In the genomic region with DNA sequence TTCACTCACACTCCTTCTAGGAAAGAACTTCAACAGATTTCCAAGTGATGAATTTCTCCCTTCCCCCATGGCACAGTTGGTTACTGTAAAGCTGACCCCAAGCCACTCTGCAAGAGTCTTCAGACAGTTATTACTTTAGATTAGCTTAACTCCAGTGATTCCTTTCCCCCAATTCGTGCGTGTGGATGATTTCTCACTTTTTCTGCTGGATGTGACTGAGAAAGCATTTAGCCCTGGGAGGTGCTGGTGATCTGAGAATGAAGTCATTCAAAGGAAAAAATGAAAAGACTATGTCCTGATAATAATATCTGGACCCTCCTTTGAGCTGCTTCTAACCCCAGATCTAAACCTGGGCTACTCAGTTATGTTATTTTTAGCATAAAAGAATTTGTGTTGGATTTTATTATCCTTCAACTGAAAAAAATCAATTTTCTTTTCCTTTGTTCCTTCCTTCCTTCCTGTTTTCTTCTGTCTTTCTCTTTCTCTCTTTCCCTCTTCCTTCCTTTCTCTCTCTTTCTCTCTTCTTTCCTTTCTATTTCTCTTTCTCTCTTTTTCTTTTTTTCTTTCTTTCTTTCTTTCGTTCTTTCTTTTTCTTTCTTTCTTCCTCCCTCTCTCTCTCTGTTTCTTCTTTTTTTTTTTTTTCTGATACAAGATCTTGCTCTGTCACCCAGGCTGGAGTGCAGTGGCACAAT, we compare ENCODE assay signal across 23 cellular contexts. TPM values are rescaled to one million over a fixed set of nuclear protein-coding genes. Genes with fewer than 3 reads are reported as not detected.
DNase-seq lines count a peak whose midpoint lies in the region; ATAC-seq, FAIRE-seq and TF ChIP-seq lines count a peak whose summit lies in the region.
"Had no signal": no experiment of that assay in that cellular context is flagged by ENCODE, and none has a peak within 500 bp of the region (broad histone marks: within the 10 kb centered on the region; RNA-seq: fewer than 3 reads in every experiment).

No MANE protein-coding gene starts in this region.

- H3K9me2 ChIP-seq in Karpas-422 (replicated peaks; ENCODE audit: insufficient read depth, low read length) = no peaks in the 10 kb centered on the region

- no peak overlapping the region for H3K14ac ChIP-seq in IMR-90 (replicated peaks; ENCODE audit: low read depth, low read length)
- no peak overlapping the region for H3K14ac ChIP-seq in H1 (ENCODE audit: insufficient read length)

- no peaks in the 10 kb centered on the region; the same call in 1 of the 2 replicates for H3K23me2 ChIP-seq in H1 (ENCODE audit: low read depth, low read length)

- no peak overlapping the region for H4K91ac ChIP-seq in IMR-90 (ENCODE audit: insufficient read depth, low read depth, low read length)
- H4K91ac ChIP-seq in H1 (replicated peaks; ENCODE audit: insufficient read length, low read length) = no peak overlapping the region

- dilution Hi-C loops in IMR-90 (cut with HindIII; ENCODE audit: low sequenced_read_pairs, unreplicated experiment) = no loop called here

- TF ChIP-seq EP300 in H1 (IDR thresholded peaks at IDR 0.05; ENCODE audit: borderline replicate concordance in 1 of 2, low read depth in 2 of 2, low read length in 2 of 2) (no peak), suprapubic skin (IDR thresholded peaks at IDR 0.05) (no peak), transverse colon (IDR thresholded peaks at IDR 0.05; ENCODE audit: low read depth) (no peak)

- peaks cover 7% of the 10 kb centered on the region for H3K9me3 Mint-ChIP-seq in Caco-2 (ENCODE audit: unreplicated experiment)
- H3K9me3 Mint-ChIP-seq: activated naive CD4-positive, alpha-beta T cell treated with anti-CD3 and anti-CD28 coated beads, Interleukin-2, amount 50 U/mL, for 24 hours; CD8-positive, alpha-beta memory T cell; natural killer cell treated with Interleukin-12 subunit alpha and Interleukin-12 subunit beta and Interleukin-15 and Interleukin-18, amount 100 ng/mL, for 72 hours; stimulated activated memory B cell treated with anti-CD40 and anti-IgM and Interleukin-4, amounts not matched to agents 10 μg/mL and 1 μg/mL and 100 μg/mL, for 72 hours; type B pancreatic cell had no signal

- H2AFZ ChIP-seq in IMR-90 (replicated peaks; ENCODE audit: low read length, poor library complexity) (no peak overlapping the region), H1 (ENCODE audit: low read length) (0 out of 2 replicates have a peak overlapping the region, but pooled peaks have one; percentile 12), Karpas-422 (ENCODE audit: low read length) (no peak overlapping the region)

- H3K18ac ChIP-seq in IMR-90 (ENCODE audit: low read depth, low read length) (no peak overlapping the region), H1 (ENCODE audit: extremely low read depth, low read length) (no peak overlapping the region)

- no peaks in the 10 kb centered on the region for H3K36me3 Mint-ChIP-seq in Caco-2 (ENCODE audit: insufficient read depth, unreplicated experiment)
- H3K36me3 Mint-ChIP-seq: activated naive CD4-positive, alpha-beta T cell treated with anti-CD3 and anti-CD28 coated beads, Interleukin-2, amount 50 U/mL, for 24 hours; CD8-positive, alpha-beta memory T cell; natural killer cell treated with Interleukin-12 subunit alpha and Interleukin-12 subunit beta and Interleukin-15 and Interleukin-18, amount 100 ng/mL, for 72 hours; stimulated activated memory B cell treated with anti-CD40 and anti-IgM and Interleukin-4, amounts not matched to agents 10 μg/mL and 1 μg/mL and 100 μg/mL, for 72 hours; type B pancreatic cell had no signal

- H2BK120ac ChIP-seq in IMR-90 (ENCODE audit: low read depth, low read length) (no peak overlapping the region), H1 (replicated peaks; ENCODE audit: low read depth, low read length) (no peak overlapping the region)

- CTCF ChIA-PET in Caco-2 (lab: Charles Lee) = no interaction called here
- CTCF ChIA-PET in IMR-90 (lab: Yijun Ruan, JAX) = no interaction called here
- CTCF ChIA-PET in H1 (lab: Charles Lee; ENCODE audit: partially characterized antibody) = interaction anchor here (0.7 to 1.0 kb wide), 3 partner anchors 9 to 11 kb away, joined by 3 to 4 read pairs (median 3); no protein-coding TSS in a partner anchor

- H2BK20ac ChIP-seq in IMR-90 (ENCODE audit: low read depth, low read length) = no peak overlapping the region
- no peak overlapping the region for H2BK20ac ChIP-seq in H1 (ENCODE audit: low read length)

- H3K27ac ChIP-seq in IMR-90 (ENCODE audit: insufficient read depth, low read length) (no peak overlapping the region), H1 (ENCODE audit: low read depth, low read length) (no peak overlapping the region), suprapubic skin (peak overlapping the region; percentile 43), Karpas-422 (ENCODE audit: low read length) (no peak overlapping the region), transverse colon (no peak overlapping the region)
- H3K27ac ChIP-seq: SJCRH30 had no signal

- H3K79me2 ChIP-seq in H1 (ENCODE audit: control insufficient read depth in 1 of 2, insufficient read depth in 2 of 2, low read length in 2 of 2) (no peaks in the 10 kb centered on the region), Karpas-422 (ENCODE audit: low read length) (no peaks in the 10 kb centered on the region)

- BruUV-seq in Caco-2 (replicated peaks; lab: Mats Ljungman, UMichigan) = no TSS peak
- BruUV-seq in IMR-90 (replicated peaks; lab: Mats Ljungman, UMichigan) = no TSS peak

- H3K56ac ChIP-seq in IMR-90 (ENCODE audit: extremely low read depth, insufficient read depth, low read length) (no peak overlapping the region), H1 (replicated peaks; ENCODE audit: insufficient read length, low read depth, low read length) (no peak overlapping the region)

- H3K4ac ChIP-seq in IMR-90 (ENCODE audit: low read depth, low read length) (peak overlapping the region; percentile 67; the same call in 1 of the 2 replicates), H1 (replicated peaks; ENCODE audit: insufficient read length, low read depth, low read length) (no peak overlapping the region)

- H3K9me3 ChIP-seq in Caco-2 (no peaks in the 10 kb centered on the region), IMR-90 (ENCODE audit: control insufficient read depth, insufficient read depth, low read length) (no peaks in the 10 kb centered on the region), H1 (ENCODE audit: insufficient read depth in 2 of 2, low read depth in 1 of 2, low read length in 1 of 2) (no peaks in the 10 kb centered on the region), suprapubic skin (no peaks in the 10 kb centered on the region), Karpas-422 (ENCODE audit: low read length) (no peaks in the 10 kb centered on the region), transverse colon (no peaks in the 10 kb centered on the region)
- H3K9me3 ChIP-seq: SJCRH30 had no signal

- H2BK12ac ChIP-seq in H1 (ENCODE audit: low read depth, low read length) = no peak overlapping the region

- H2AK5ac ChIP-seq in IMR-90 (ENCODE audit: low read depth, low read length) (no peak overlapping the region; the same call in 1 of the 2 replicates), H1 (ENCODE audit: low read depth, low read length) (no peak overlapping the region)

- H3K4me3 Mint-ChIP-seq in Caco-2 (ENCODE audit: unreplicated experiment) = no peak overlapping the region
- H3K4me3 Mint-ChIP-seq: activated naive CD4-positive, alpha-beta T cell treated with anti-CD3 and anti-CD28 coated beads, Interleukin-2, amount 50 U/mL, for 24 hours; CD8-positive, alpha-beta memory T cell; natural killer cell treated with Interleukin-12 subunit alpha and Interleukin-12 subunit beta and Interleukin-15 and Interleukin-18, amount 100 ng/mL, for 72 hours; stimulated activated memory B cell treated with anti-CD40 and anti-IgM and Interleukin-4, amounts not matched to agents 10 μg/mL and 1 μg/mL and 100 μg/mL, for 72 hours; type B pancreatic cell had no signal

- no CpG with 5 or more reads among the region's 3 CpGs for WGBS in IMR-90 (ENCODE audit: extremely low coverage in 2 of 2, insufficient read length in 1 of 2), 2 experiments
- WGBS in H1 (ENCODE audit: extremely low coverage in 1 of 2, insufficient coverage in 1 of 2, insufficient read length in 1 of 2, insufficient replicate concordance in 2 of 2, low coverage in 1 of 2, low lambda C conversion rate in 2 of 2, missing lambda C conversion rate in 1 of 2), 2 experiments = 69% methylated on average over 3 of the region's 3 CpGs; no CpG with 5 or more reads in 1 of the 2 experiments
- WGBS in suprapubic skin = 84% methylated on average over 3 of the region's 3 CpGs
- WGBS in transverse colon (ENCODE audit: low coverage in 1 of 2), 2 donors = 55 to 91% methylated on average over 3 of the region's 3 CpGs

- no peak overlapping the region for H2BK15ac ChIP-seq in IMR-90 (ENCODE audit: low read depth, low read length)
- H2BK15ac ChIP-seq in H1 (ENCODE audit: low read length) = peak overlapping the region; percentile 84; the same call in 1 of the 2 replicates

- peaks cover 30% of the 10 kb centered on the region for H3K4me1 Mint-ChIP-seq in Caco-2 (ENCODE audit: low read depth, unreplicated experiment)
- H3K4me1 Mint-ChIP-seq: activated naive CD4-positive, alpha-beta T cell treated with anti-CD3 and anti-CD28 coated beads, Interleukin-2, amount 50 U/mL, for 24 hours; CD8-positive, alpha-beta memory T cell; stimulated activated memory B cell treated with anti-CD40 and anti-IgM and Interleukin-4, amounts not matched to agents 10 μg/mL and 1 μg/mL and 100 μg/mL, for 72 hours had no signal

- in situ Hi-C loops in IMR-90 (cut with MboI; ENCODE audit: low sequenced_read_pairs) (no loop called here), transverse colon (cut with MboI; ENCODE audit: low pct_ligation_motif_present in 1 of 4, low pct_unique_long_range_greater_than_20kb in 1 of 4, low sequenced_read_pairs in 3 of 4) (no loop called here)

- peak overlapping the region; percentile 14 for H3K27ac Mint-ChIP-seq in Caco-2 (ENCODE audit: unreplicated experiment)
- H3K27ac Mint-ChIP-seq: activated naive CD4-positive, alpha-beta T cell treated with anti-CD3 and anti-CD28 coated beads, Interleukin-2, amount 50 U/mL, for 24 hours; natural killer cell treated with Interleukin-12 subunit alpha and Interleukin-12 subunit beta and Interleukin-15 and Interleukin-18, amount 100 ng/mL, for 72 hours; stimulated activated memory B cell treated with anti-CD40 and anti-IgM and Interleukin-4, amounts not matched to agents 10 μg/mL and 1 μg/mL and 100 μg/mL, for 72 hours; type B pancreatic cell had no signal

- H2BK5ac ChIP-seq in IMR-90 (ENCODE audit: low read depth, low read length, poor library complexity, severe bottlenecking) (no peak overlapping the region), H1 (ENCODE audit: low read depth, low read length) (no peak overlapping the region)

- H4K20me1 ChIP-seq in IMR-90 (ENCODE audit: insufficient read depth, low read length) = no peaks in the 10 kb centered on the region
- H4K20me1 ChIP-seq in H1 (replicated peaks in 1 of 2; ENCODE audit: control insufficient read depth in 1 of 2, insufficient read depth in 2 of 2, low read length in 2 of 2) = no peaks in the 10 kb centered on the region
- no peaks in the 10 kb centered on the region for H4K20me1 ChIP-seq in Karpas-422 (ENCODE audit: insufficient read depth, low read depth, low read length)

- TF ChIP-seq CTCF in Caco-2 (IDR thresholded peaks at IDR 0.05; ENCODE audit: insufficient read depth in 1 of 2, low read depth in 1 of 2, low read length in 1 of 2, severe bottlenecking in 1 of 2, unreplicated experiment in 1 of 2) (no peak), IMR-90 (conservative IDR thresholded peaks at IDR 0.05; ENCODE audit: low read depth, low read length) (no peak), H1 (IDR thresholded peaks at IDR 0.05; ENCODE audit: control extremely low read depth in 1 of 3, insufficient read depth in 1 of 3, low read depth in 1 of 3, low read length in 3 of 3) (no peak), suprapubic skin (IDR thresholded peaks at IDR 0.05) (no peak), transverse colon (IDR thresholded peaks at IDR 0.05) (no peak)

- peaks cover 3% of the 10 kb centered on the region; the same call in 1 of the 2 replicates for H3K9me1 ChIP-seq in IMR-90 (ENCODE audit: insufficient read depth, low read length)

- H3K27me3 ChIP-seq in Caco-2 (replicated peaks; ENCODE audit: control insufficient read depth, insufficient read depth, low read length) (no peaks in the 10 kb centered on the region), IMR-90 (ENCODE audit: control insufficient read depth, insufficient read depth, low read length) (no peaks in the 10 kb centered on the region), H1 (replicated peaks in 1 of 4; ENCODE audit: control insufficient read depth in 3 of 4, extremely low read depth in 1 of 4, insufficient read depth in 3 of 4, low read length in 3 of 4) (no peaks in the 10 kb centered on the region), suprapubic skin (no peaks in the 10 kb centered on the region), Karpas-422 (ENCODE audit: low read length) (no peaks in the 10 kb centered on the region), transverse colon (no peaks in the 10 kb centered on the region)
- H3K27me3 ChIP-seq: SJCRH30 had no signal

- no peak for ATAC-seq in IMR-90 (ENCODE audit: low read depth)
- no peak for ATAC-seq in HG03521 (IDR thresholded peaks at IDR 0.05; ENCODE audit: unreplicated experiment)
- ATAC-seq: natural killer cell treated with Interleukin-12 subunit alpha and Interleukin-12 subunit beta and Interleukin-15 and Interleukin-18, amount 100 ng/mL, for 72 hours; Panc1; stimulated activated memory B cell treated with anti-CD40 and anti-IgM and Interleukin-4, amounts not matched to agents 10 μg/mL and 1 μg/mL and 100 μg/mL, for 72 hours had no signal

- no peak for DNase-seq in Caco-2
- no peak for DNase-seq in IMR-90
- DNase-seq in H1 (ENCODE audit: low read depth in 1 of 2, low spot score in 2 of 2) = no peak
- no peak for DNase-seq in suprapubic skin (ENCODE audit: low spot score in 2 of 2)
- DNase-seq in Karpas-422 = no peak
- DNase-seq in transverse colon = no peak
- DNase-seq: activated CD4-positive, alpha-beta T cell treated with anti-CD3 and anti-CD28 coated beads for 48 hours; AML-193; amygdala; CD8-positive, alpha-beta memory T cell; DMS 273 treated with DMSO at 0.1 percent for 48 hours; effector CD4-positive, alpha-beta T cell; KG1; NCI-H2107; SJCRH30 had no signal

- H3K36me3 ChIP-seq in Caco-2 (ENCODE audit: control insufficient read depth, insufficient read depth, low read length) (no peaks in the 10 kb centered on the region), IMR-90 (ENCODE audit: control insufficient read depth, insufficient read depth, low read length) (no peaks in the 10 kb centered on the region), H1 (ENCODE audit: control insufficient read depth in 2 of 4, insufficient read depth in 4 of 4, low read length in 3 of 4) (no peaks in the 10 kb centered on the region), suprapubic skin (no peaks in the 10 kb centered on the region), Karpas-422 (ENCODE audit: insufficient read depth, low read length) (no peaks in the 10 kb centered on the region), transverse colon (no peaks in the 10 kb centered on the region)
- H3K36me3 ChIP-seq: SJCRH30 had no signal

- intact Hi-C loops in Caco-2 (cut with micrococcal nuclease; ENCODE audit: unreplicated experiment) = loop anchor here (10.0 kb wide), 1 partner anchor 202 kb away; no protein-coding TSS in a partner anchor
- intact Hi-C loops in IMR-90 (cut with micrococcal nuclease) = no loop called here
- intact Hi-C loops in transverse colon (cut with DNase I; ENCODE audit: low total_unique reads) = no loop called here

- FAIRE-seq in H1 (lab: Jason Lieb, UNC) = no peak
- FAIRE-seq: bronchial epithelial cell, colon had no signal

- no peaks in the 10 kb centered on the region for H3K27me3 Mint-ChIP-seq in Caco-2 (ENCODE audit: insufficient read depth, unreplicated experiment)

- H3K4me3 ChIP-seq in Caco-2 (ENCODE audit: low read depth, low read length) (no peak overlapping the region), IMR-90 (ENCODE audit: insufficient read depth, low read depth, low read length) (no peak overlapping the region), H1 (ENCODE audit: extremely low read depth in 1 of 4, insufficient read depth in 2 of 4, low read depth in 3 of 4, low read length in 4 of 4) (no peak overlapping the region), suprapubic skin (no peak overlapping the region), Karpas-422 (ENCODE audit: low read length) (no peak overlapping the region), transverse colon (no peak overlapping the region)
- H3K4me3 ChIP-seq: SJCRH30 had no signal

- no peak overlapping the region for H2AK9ac ChIP-seq in IMR-90 (replicated peaks; ENCODE audit: low read depth, low read length, poor library complexity)

- no peak overlapping the region for H3K4me2 ChIP-seq in IMR-90 (ENCODE audit: low read depth, low read length)
- H3K4me2 ChIP-seq in H1 (ENCODE audit: insufficient read depth in 1 of 2, low read depth in 2 of 2, low read length in 2 of 2) = no peak overlapping the region
- H3K4me2 ChIP-seq in Karpas-422 (ENCODE audit: low read depth, low read length, poor library complexity, severe bottlenecking) = no peak overlapping the region

- H4K5ac ChIP-seq in IMR-90 (ENCODE audit: low read depth, low read length) (no peak overlapping the region), H1 (ENCODE audit: insufficient read length, low read depth, low read length) (no peak overlapping the region)

- POLR2A ChIA-PET in Caco-2 (lab: Charles Lee) (no interaction called here), IMR-90 (lab: Charles Lee; ENCODE audit: unreplicated experiment) (no interaction called here), H1 (lab: Charles Lee; ENCODE audit: partially characterized antibody) (interaction anchor here (0.9 kb wide), 1 partner anchor 48 kb away, joined by 4 read pairs; no protein-coding TSS in a partner anchor)

- H3K9ac ChIP-seq in IMR-90 (ENCODE audit: low read depth, low read length) = no peak overlapping the region
- no peak overlapping the region for H3K9ac ChIP-seq in H1 (replicated peaks in 1 of 4; ENCODE audit: extremely low read depth in 1 of 4, low read depth in 3 of 4, low read length in 3 of 4)
- no peak overlapping the region for H3K9ac ChIP-seq in Karpas-422 (ENCODE audit: low read length)

- TF ChIP-seq RAD21 in IMR-90 (IDR thresholded peaks at IDR 0.05; ENCODE audit: low read length) = no peak
- TF ChIP-seq RAD21 in H1 (IDR thresholded peaks at IDR 0.05 in 1 of 2, conservative IDR thresholded peaks at IDR 0.05 in 1 of 2; ENCODE audit: low read depth in 2 of 2, low read length in 2 of 2) = no peak

- H3K23ac ChIP-seq in IMR-90 (ENCODE audit: low read depth, low read length) (no peak overlapping the region), H1 (ENCODE audit: insufficient read length) (no peak overlapping the region)

- H4K8ac ChIP-seq in IMR-90 (ENCODE audit: low read depth in 2 of 2, low read length in 2 of 2) (no peak overlapping the region), H1 (ENCODE audit: extremely low read depth, insufficient read depth, low read length) (no peak overlapping the region)

- TF ChIP-seq POLR2A in IMR-90 (IDR thresholded peaks at IDR 0.05; ENCODE audit: low read depth, low read length) (no peak), H1 (IDR thresholded peaks at IDR 0.05; ENCODE audit: control extremely low read depth in 1 of 2, low read depth in 2 of 2, low read length in 2 of 2) (no peak), suprapubic skin (IDR thresholded peaks at IDR 0.05) (no peak), transverse colon (IDR thresholded peaks at IDR 0.05) (no peak)

- H3K4me1 ChIP-seq in Caco-2 (peaks cover 8% of the 10 kb centered on the region), IMR-90 (ENCODE audit: control insufficient read depth, insufficient read depth, low read length) (peaks cover 7% of the 10 kb centered on the region), H1 (replicated peaks in 1 of 4; ENCODE audit: control insufficient read depth in 3 of 4, insufficient read depth in 4 of 4, low read length in 3 of 4) (no peaks in the 10 kb centered on the region; a peak in 1 of 7 replicates), suprapubic skin (peaks cover 17% of the 10 kb centered on the region), Karpas-422 (ENCODE audit: low read length) (no peaks in the 10 kb centered on the region), transverse colon (no peaks in the 10 kb centered on the region)
- H3K4me1 ChIP-seq: SJCRH30 had no signal

- H3K79me1 ChIP-seq in IMR-90 (ENCODE audit: low read depth in 1 of 2, low read length in 2 of 2) (no peaks in the 10 kb centered on the region), H1 (ENCODE audit: low read depth, low read length) (no peaks in the 10 kb centered on the region)

RNA-seq across cellular contexts. Expression of gene PPP1R12A, which starts 47.6 kb away (rescaled TPM):
- 60.7 and 62.5 TPM in 2 replicates for total RNA-seq in Caco-2 (2022)
- 112 and 204 TPM in 2 replicates for total RNA-seq in IMR-90 (2012; rRNA removed)
- polyA plus RNA-seq in IMR-90 (2012; rRNA removed) = 43.8 and 47.7 TPM in 2 replicates
- 8.5 and 8.9 TPM in 2 replicates for polyA plus RNA-seq in IMR-90 (2012; cell fraction: cytosol; rRNA removed)
- 23.8 and 84.0 TPM in 2 replicates for polyA plus RNA-seq in IMR-90 (2012; cell fraction: nucleus; rRNA removed; ENCODE audit: low replicate concordance)
- total RNA-seq in H1 (2021; fragmentation: NEBNext Ultra II Directional; extraction: Animal tissue kit (Norgen Biotek cat#: 25700)) = 81.5 and 82.7 TPM in 2 replicates
- polyA plus RNA-seq in H1 (2011; rRNA removed) = 10.2 and 14.7 TPM in 2 replicates
- polyA plus RNA-seq in H1 (2011; cell fraction: cytosol; rRNA removed) = 23.7 TPM
- polyA plus RNA-seq in H1 (2011; cell fraction: nucleus; rRNA removed) = 26.0 TPM
- 53.3 to 57.3 TPM (median 56.2 TPM) in 4 replicates for polyA plus RNA-seq in H1 (2012, experiment 1 of 2)
- polyA plus RNA-seq in H1 (2012, experiment 2 of 2) = 2.5 TPM
- 229 TPM for polyA plus RNA-seq in H1 (2013, experiment 1 of 2)
- 227 TPM for polyA plus RNA-seq in H1 (2013, experiment 2 of 2)
- 63.1 and 108 TPM in 2 replicates for polyA minus RNA-seq in H1 (2011; rRNA and poly(A)+ RNA removed)
- polyA minus RNA-seq in H1 (2011; cell fraction: cytosol; rRNA and poly(A)+ RNA removed) = 65.2 TPM
- 140 TPM for polyA minus RNA-seq in H1 (2011; cell fraction: nucleus; rRNA and poly(A)+ RNA removed)
- total RNA-seq in suprapubic skin = 10 to 100 TPM; 39.0 to 88.6 (median 47.5) TPM
- 84.9 and 95.1 TPM in 2 replicates for total RNA-seq in Karpas-422 (2014; rRNA removed; shearing (Covaris generic); ENCODE audit: low replicate concordance)
- total RNA-seq in transverse colon = 100 to 1,000 TPM; 100 to 121 (median 113) TPM
